1 cellular context compared by ENCODE assay signal in the genomic region with DNA sequence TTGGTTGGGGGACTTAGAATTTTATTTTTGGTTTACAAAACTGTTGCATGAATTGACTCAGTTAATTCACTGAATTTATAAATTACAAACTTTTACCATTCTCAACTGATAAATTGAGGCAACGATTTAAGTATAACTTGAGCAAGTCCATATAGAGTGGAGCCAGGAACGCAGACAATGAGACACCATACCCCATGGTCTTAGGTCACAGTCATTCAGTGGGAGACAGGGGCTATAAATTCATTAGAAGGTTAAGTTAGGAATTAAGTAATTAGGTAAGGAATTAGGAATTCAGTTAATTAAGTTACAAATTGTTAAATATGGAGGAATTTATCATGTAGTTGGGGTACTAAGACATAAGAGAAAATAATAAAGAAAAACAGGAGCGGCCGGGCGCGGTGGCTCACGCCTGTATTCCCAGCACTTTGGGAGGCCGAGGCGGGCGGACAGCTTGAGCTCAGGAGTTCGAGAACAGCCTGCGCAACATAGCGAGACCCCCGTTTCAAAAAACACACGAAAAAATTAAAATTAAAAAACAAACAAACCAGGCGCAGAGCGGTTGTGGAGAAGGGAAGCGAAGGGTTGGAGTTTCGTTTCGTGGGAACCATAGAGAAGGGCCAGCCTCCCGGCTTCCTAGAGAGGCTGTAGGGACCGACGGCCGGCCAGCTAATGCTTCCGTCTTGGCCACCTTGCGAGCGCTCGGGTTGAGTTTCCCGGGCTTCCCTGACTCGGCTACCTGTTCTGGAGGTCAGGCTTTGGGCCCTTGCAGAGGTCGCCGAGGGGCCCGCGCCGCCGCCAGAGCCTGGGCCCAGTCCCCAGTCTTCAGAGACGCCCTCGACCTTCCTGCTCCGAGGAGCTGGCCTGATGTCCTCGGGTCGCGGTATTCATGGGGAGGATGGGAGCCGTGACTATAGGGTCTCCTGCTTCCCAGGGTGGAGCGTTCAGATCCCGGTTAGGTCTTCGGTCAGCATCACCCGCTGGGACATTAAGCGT.
A peak's percentile ranks its signal among the peaks of the same experiment; 100 is the strongest.
TF ChIP-seq lines count a peak whose summit lies in the region.

ZNF619 (plus strand) TSS at position 645 of the 993 bp plus-strand sequence. CDS start 858 bp downstream, outside the sequence.

TF ChIP-seq in GM12878, 131 proteins besides CTCF, POLR2A, EP300 and RAD21 (continued from another document):
- TF ChIP-seq CEBPZ (IDR thresholded peaks at IDR 0.05; ENCODE audit: low read depth, low read length) (no peak), FOS (IDR thresholded peaks at IDR 0.05; ENCODE audit: borderline replicate concordance, extremely low read depth, insufficient read length) (no peak), NFXL1 (IDR thresholded peaks at IDR 0.05; ENCODE audit: borderline replicate concordance) (no peak), SIN3A (IDR thresholded peaks at IDR 0.05; ENCODE audit: low read depth, low read length) (no peak), REST (IDR thresholded peaks at IDR 0.05; ENCODE audit: low read depth, low read length) (0 out of 2 replicates have a peak, but pooled peaks have one; percentile 12), TCF3 (IDR thresholded peaks at IDR 0.05; ENCODE audit: borderline replicate concordance, insufficient read depth, low read depth, low read length) (no peak), CHD1 (IDR thresholded peaks at IDR 0.05; ENCODE audit: low read depth, low read length) (no peak), CHD4 (IDR thresholded peaks at IDR 0.05) (no peak), LARP7 (IDR thresholded peaks at IDR 0.05) (no peak), E2F4 (IDR thresholded peaks at IDR 0.05; ENCODE audit: low read depth, low read length) (no peak), WRNIP1 (IDR thresholded peaks at IDR 0.05; ENCODE audit: borderline replicate concordance, low read depth, low read length) (no peak), RB1 (IDR thresholded peaks at IDR 0.05; ENCODE audit: borderline replicate concordance) (peak; percentile 60; the same call in 1 of the 2 replicates), KLF5 (IDR thresholded peaks at IDR 0.05; ENCODE audit: partially characterized antibody) (no peak), PAX8 (IDR thresholded peaks at IDR 0.05) (0 out of 2 replicates have a peak, but pooled peaks have one; percentile 30), NR2C1 (IDR thresholded peaks at IDR 0.05) (peak; percentile 61), JUNB (IDR thresholded peaks at IDR 0.05) (no peak), ATF7 (IDR thresholded peaks at IDR 0.05; ENCODE audit: low read depth) (0 out of 2 replicates have a peak, but pooled peaks have one; percentile 19), IKZF1 (conservative IDR thresholded peaks at IDR 0.05) (peak; percentile 81)
- TF ChIP-seq, protein P1, sequence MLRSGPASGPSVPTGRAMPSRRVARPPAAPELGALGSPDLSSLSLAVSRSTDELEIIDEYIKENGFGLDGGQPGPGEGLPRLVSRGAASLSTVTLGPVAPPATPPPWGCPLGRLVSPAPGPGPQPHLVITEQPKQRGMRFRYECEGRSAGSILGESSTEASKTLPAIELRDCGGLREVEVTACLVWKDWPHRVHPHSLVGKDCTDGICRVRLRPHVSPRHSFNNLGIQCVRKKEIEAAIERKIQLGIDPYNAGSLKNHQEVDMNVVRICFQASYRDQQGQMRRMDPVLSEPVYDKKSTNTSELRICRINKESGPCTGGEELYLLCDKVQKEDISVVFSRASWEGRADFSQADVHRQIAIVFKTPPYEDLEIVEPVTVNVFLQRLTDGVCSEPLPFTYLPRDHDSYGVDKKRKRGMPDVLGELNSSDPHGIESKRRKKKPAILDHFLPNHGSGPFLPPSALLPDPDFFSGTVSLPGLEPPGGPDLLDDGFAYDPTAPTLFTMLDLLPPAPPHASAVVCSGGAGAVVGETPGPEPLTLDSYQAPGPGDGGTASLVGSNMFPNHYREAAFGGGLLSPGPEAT (IDR thresholded peaks at IDR 0.05; ENCODE audit: low read depth) = peak; percentile 49; the same call in 1 of the 2 replicates
